ENCODE assay signal across 1 cellular context in the genomic region with DNA sequence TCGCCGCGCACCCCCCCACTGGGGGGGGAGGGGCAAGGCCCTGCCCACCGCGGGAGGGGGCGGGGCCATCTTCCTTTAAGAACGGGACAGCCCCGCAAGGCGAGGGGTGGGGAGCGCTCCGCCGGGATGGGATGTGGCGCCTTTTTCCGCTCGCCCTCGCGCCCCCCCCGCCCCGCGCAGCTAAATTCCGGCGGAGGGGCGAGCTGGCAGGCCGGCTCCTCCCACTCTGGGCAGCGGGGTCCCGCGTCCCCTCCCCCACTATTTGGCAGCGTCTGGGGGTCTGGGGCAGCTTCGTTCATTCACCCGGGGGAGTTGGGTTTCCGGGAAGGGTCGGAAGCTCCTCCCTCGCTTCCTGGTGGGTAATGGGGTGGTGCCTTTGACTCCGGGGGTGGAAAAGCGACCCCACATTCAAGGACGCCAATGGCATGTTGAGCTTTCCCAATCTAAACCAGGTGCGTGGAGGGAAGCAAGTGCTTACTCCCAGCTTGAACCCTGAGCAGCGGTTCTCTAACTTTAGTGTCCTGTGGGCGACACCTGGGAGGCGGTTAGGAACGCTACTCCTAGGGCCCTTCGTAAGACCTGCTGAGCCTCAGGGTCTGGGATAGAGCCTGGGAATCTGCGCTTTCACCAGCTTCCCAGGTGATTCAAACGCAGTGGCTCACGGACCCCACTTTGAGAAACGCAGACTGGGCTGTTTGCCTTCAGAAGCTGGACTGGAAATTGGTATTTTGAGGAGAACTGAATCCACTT.
A peak's percentile ranks its signal among the peaks of the same experiment; 100 is the strongest.
TF ChIP-seq lines count a peak whose summit lies in the region.

No MANE protein-coding gene starts in this region.

TF ChIP-seq in HepG2, 621 proteins besides CTCF, POLR2A, EP300 and RAD21 (continues in another document):
- TF ChIP-seq ZNF678 (CRISPR knock-in tag; IDR thresholded peaks at IDR 0.05) (no peak; the same call in 1 of the 2 replicates), GFI1 (CRISPR knock-in tag; IDR thresholded peaks at IDR 0.05; ENCODE audit: borderline replicate concordance) (peak; percentile 64; the same call in 1 of the 2 replicates), PRPF4 (IDR thresholded peaks at IDR 0.05; ENCODE audit: low read depth, low read length, poor library complexity, severe bottlenecking) (no peak), IKZF1 (IDR thresholded peaks at IDR 0.05) (no peak), ZNF605 (CRISPR knock-in tag; IDR thresholded peaks at IDR 0.05) (peak; percentile 93), KDM4B (CRISPR knock-in tag; IDR thresholded peaks at IDR 0.05) (0 out of 2 replicates have a peak, but pooled peaks have one; percentile 56), ZNF83 (CRISPR knock-in tag; IDR thresholded peaks at IDR 0.05; ENCODE audit: borderline replicate concordance) (0 out of 2 replicates have a peak, but pooled peaks have one; percentile 36), ZNF670 (CRISPR knock-in tag; IDR thresholded peaks at IDR 0.05; ENCODE audit: borderline replicate concordance) (peak; percentile 85; the same call in 1 of the 2 replicates), HDAC2 (CRISPR knock-in tag; IDR thresholded peaks at IDR 0.05) (peak; percentile 75), ZNF33B (CRISPR knock-in tag; IDR thresholded peaks at IDR 0.05) (peak; percentile 77), ZFP36 (IDR thresholded peaks at IDR 0.05; ENCODE audit: borderline replicate concordance, low read depth, low read length, partially characterized antibody) (no peak), BRD4 (CRISPR knock-in tag; IDR thresholded peaks at IDR 0.05) (peak; percentile 22), TEAD2 (CRISPR knock-in tag; IDR thresholded peaks at IDR 0.05) (no peak), ZNF121 (CRISPR knock-in tag; IDR thresholded peaks at IDR 0.05) (peak; percentile 65), ZKSCAN1 (IDR thresholded peaks at IDR 0.05; ENCODE audit: low read length) (no peak), ARHGAP35 (CRISPR knock-in tag; IDR thresholded peaks at IDR 0.05; ENCODE audit: borderline replicate concordance) (0 out of 2 replicates have a peak, but pooled peaks have one; percentile 45), ZNF44 (CRISPR knock-in tag; IDR thresholded peaks at IDR 0.05) (peak; percentile 88; the same call in 1 of the 2 replicates), HMG20B (CRISPR knock-in tag; conservative IDR thresholded peaks at IDR 0.05) (no peak; the same call in 1 of the 2 replicates), RBFOX2 (IDR thresholded peaks at IDR 0.05; ENCODE audit: low read depth, low read length) (peak; percentile 39; the same call in 1 of the 2 replicates), SP1 (IDR thresholded peaks at IDR 0.05) (no peak), SP1 (CRISPR knock-in tag; IDR thresholded peaks at IDR 0.05) (peak; percentile 44), KLF13 (CRISPR knock-in tag; IDR thresholded peaks at IDR 0.05) (0 out of 2 replicates have a peak, but pooled peaks have one; percentile 73), HNRNPH1 (optimal IDR thresholded peaks at IDR 0.05; ENCODE audit: low read depth, low read length) (no peak), ZNF7 (CRISPR knock-in tag; IDR thresholded peaks at IDR 0.05) (no peak), SETDB1 (CRISPR knock-in tag; IDR thresholded peaks at IDR 0.05; ENCODE audit: borderline replicate concordance) (no peak), FOXK2 (IDR thresholded peaks at IDR 0.05) (no peak)
- TF ChIP-seq, protein P1, sequence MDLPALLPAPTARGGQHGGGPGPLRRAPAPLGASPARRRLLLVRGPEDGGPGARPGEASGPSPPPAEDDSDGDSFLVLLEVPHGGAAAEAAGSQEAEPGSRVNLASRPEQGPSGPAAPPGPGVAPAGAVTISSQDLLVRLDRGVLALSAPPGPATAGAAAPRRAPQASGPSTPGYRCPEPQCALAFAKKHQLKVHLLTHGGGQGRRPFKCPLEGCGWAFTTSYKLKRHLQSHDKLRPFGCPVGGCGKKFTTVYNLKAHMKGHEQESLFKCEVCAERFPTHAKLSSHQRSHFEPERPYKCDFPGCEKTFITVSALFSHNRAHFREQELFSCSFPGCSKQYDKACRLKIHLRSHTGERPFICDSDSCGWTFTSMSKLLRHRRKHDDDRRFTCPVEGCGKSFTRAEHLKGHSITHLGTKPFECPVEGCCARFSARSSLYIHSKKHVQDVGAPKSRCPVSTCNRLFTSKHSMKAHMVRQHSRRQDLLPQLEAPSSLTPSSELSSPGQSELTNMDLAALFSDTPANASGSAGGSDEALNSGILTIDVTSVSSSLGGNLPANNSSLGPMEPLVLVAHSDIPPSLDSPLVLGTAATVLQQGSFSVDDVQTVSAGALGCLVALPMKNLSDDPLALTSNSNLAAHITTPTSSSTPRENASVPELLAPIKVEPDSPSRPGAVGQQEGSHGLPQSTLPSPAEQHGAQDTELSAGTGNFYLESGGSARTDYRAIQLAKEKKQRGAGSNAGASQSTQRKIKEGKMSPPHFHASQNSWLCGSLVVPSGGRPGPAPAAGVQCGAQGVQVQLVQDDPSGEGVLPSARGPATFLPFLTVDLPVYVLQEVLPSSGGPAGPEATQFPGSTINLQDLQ (CRISPR knock-in tag; IDR thresholded peaks at IDR 0.05), result no peak
- TF ChIP-seq, protein P2, sequence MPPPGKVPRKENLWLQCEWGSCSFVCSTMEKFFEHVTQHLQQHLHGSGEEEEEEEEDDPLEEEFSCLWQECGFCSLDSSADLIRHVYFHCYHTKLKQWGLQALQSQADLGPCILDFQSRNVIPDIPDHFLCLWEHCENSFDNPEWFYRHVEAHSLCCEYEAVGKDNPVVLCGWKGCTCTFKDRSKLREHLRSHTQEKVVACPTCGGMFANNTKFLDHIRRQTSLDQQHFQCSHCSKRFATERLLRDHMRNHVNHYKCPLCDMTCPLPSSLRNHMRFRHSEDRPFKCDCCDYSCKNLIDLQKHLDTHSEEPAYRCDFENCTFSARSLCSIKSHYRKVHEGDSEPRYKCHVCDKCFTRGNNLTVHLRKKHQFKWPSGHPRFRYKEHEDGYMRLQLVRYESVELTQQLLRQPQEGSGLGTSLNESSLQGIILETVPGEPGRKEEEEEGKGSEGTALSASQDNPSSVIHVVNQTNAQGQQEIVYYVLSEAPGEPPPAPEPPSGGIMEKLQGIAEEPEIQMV (CRISPR knock-in tag; IDR thresholded peaks at IDR 0.05; ENCODE audit: low read depth), result no peak
- TF ChIP-seq, protein P3, sequence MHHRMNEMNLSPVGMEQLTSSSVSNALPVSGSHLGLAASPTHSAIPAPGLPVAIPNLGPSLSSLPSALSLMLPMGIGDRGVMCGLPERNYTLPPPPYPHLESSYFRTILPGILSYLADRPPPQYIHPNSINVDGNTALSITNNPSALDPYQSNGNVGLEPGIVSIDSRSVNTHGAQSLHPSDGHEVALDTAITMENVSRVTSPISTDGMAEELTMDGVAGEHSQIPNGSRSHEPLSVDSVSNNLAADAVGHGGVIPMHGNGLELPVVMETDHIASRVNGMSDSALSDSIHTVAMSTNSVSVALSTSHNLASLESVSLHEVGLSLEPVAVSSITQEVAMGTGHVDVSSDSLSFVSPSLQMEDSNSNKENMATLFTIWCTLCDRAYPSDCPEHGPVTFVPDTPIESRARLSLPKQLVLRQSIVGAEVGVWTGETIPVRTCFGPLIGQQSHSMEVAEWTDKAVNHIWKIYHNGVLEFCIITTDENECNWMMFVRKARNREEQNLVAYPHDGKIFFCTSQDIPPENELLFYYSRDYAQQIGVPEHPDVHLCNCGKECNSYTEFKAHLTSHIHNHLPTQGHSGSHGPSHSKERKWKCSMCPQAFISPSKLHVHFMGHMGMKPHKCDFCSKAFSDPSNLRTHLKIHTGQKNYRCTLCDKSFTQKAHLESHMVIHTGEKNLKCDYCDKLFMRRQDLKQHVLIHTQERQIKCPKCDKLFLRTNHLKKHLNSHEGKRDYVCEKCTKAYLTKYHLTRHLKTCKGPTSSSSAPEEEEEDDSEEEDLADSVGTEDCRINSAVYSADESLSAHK (CRISPR knock-in tag; IDR thresholded peaks at IDR 0.05; ENCODE audit: borderline replicate concordance), result no peak
- TF ChIP-seq, protein P4, sequence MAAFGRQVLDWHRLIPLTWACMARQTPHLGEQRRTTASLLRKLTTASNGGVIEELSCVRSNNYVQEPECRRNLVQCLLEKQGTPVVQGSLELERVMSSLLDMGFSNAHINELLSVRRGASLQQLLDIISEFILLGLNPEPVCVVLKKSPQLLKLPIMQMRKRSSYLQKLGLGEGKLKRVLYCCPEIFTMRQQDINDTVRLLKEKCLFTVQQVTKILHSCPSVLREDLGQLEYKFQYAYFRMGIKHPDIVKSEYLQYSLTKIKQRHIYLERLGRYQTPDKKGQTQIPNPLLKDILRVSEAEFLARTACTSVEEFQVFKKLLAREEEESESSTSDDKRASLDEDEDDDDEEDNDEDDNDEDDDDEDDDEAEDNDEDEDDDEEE (CRISPR knock-in tag; IDR thresholded peaks at IDR 0.05), result peak; percentile 56
- TF ChIP-seq, protein P5, sequence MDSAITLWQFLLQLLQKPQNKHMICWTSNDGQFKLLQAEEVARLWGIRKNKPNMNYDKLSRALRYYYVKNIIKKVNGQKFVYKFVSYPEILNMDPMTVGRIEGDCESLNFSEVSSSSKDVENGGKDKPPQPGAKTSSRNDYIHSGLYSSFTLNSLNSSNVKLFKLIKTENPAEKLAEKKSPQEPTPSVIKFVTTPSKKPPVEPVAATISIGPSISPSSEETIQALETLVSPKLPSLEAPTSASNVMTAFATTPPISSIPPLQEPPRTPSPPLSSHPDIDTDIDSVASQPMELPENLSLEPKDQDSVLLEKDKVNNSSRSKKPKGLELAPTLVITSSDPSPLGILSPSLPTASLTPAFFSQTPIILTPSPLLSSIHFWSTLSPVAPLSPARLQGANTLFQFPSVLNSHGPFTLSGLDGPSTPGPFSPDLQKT (CRISPR knock-in tag; IDR thresholded peaks at IDR 0.05; ENCODE audit: borderline replicate concordance), result no peak
- TF ChIP-seq, protein P6, sequence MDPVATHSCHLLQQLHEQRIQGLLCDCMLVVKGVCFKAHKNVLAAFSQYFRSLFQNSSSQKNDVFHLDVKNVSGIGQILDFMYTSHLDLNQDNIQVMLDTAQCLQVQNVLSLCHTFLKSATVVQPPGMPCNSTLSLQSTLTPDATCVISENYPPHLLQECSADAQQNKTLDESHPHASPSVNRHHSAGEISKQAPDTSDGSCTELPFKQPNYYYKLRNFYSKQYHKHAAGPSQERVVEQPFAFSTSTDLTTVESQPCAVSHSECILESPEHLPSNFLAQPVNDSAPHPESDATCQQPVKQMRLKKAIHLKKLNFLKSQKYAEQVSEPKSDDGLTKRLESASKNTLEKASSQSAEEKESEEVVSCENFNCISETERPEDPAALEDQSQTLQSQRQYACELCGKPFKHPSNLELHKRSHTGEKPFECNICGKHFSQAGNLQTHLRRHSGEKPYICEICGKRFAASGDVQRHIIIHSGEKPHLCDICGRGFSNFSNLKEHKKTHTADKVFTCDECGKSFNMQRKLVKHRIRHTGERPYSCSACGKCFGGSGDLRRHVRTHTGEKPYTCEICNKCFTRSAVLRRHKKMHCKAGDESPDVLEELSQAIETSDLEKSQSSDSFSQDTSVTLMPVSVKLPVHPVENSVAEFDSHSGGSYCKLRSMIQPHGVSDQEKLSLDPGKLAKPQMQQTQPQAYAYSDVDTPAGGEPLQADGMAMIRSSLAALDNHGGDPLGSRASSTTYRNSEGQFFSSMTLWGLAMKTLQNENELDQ (CRISPR knock-in tag; IDR thresholded peaks at IDR 0.05; ENCODE audit: borderline replicate concordance), result peak; percentile 83; the same call in 1 of the 2 replicates
- TF ChIP-seq, protein P7, sequence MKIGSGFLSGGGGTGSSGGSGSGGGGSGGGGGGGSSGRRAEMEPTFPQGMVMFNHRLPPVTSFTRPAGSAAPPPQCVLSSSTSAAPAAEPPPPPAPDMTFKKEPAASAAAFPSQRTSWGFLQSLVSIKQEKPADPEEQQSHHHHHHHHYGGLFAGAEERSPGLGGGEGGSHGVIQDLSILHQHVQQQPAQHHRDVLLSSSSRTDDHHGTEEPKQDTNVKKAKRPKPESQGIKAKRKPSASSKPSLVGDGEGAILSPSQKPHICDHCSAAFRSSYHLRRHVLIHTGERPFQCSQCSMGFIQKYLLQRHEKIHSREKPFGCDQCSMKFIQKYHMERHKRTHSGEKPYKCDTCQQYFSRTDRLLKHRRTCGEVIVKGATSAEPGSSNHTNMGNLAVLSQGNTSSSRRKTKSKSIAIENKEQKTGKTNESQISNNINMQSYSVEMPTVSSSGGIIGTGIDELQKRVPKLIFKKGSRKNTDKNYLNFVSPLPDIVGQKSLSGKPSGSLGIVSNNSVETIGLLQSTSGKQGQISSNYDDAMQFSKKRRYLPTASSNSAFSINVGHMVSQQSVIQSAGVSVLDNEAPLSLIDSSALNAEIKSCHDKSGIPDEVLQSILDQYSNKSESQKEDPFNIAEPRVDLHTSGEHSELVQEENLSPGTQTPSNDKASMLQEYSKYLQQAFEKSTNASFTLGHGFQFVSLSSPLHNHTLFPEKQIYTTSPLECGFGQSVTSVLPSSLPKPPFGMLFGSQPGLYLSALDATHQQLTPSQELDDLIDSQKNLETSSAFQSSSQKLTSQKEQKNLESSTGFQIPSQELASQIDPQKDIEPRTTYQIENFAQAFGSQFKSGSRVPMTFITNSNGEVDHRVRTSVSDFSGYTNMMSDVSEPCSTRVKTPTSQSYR (CRISPR knock-in tag; IDR thresholded peaks at IDR 0.05; ENCODE audit: borderline replicate concordance), result no peak; the same call in none of the 2 replicates
- TF ChIP-seq, protein P8, sequence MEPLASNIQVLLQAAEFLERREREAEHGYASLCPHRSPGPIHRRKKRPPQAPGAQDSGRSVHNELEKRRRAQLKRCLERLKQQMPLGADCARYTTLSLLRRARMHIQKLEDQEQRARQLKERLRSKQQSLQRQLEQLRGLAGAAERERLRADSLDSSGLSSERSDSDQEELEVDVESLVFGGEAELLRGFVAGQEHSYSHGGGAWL (CRISPR knock-in tag; IDR thresholded peaks at IDR 0.05), result 0 out of 2 replicates have a peak, but pooled peaks have one; percentile 42
- TF ChIP-seq, protein P9, sequence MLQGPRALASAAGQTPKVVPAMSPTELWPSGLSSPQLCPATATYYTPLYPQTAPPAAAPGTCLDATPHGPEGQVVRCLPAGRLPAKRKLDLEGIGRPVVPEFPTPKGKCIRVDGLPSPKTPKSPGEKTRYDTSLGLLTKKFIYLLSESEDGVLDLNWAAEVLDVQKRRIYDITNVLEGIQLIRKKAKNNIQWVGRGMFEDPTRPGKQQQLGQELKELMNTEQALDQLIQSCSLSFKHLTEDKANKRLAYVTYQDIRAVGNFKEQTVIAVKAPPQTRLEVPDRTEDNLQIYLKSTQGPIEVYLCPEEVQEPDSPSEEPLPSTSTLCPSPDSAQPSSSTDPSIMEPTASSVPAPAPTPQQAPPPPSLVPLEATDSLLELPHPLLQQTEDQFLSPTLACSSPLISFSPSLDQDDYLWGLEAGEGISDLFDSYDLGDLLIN (CRISPR knock-in tag; IDR thresholded peaks at IDR 0.05; ENCODE audit: borderline replicate concordance), result peak; percentile 90; the same call in 1 of the 2 replicates
- TF ChIP-seq, protein P10, sequence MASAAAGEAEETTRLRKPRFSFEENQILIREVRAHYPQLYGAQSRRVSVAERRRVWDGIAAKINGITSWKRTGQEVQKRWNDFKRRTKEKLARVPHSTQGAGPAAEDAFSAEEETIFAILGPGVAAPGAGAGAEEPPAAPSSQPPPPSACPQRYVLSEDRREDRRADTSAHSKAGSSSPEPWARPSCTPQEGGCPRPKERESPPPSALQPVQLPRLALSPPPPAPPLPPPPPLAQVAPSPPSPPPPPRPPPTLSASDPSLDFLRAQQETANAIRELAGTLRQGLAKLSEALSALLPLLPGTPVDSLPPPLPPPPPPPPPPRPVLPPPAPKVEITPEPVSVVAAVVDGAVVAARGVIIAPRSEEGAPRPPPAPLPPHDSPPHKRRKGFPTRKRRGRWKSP (CRISPR knock-in tag; IDR thresholded peaks at IDR 0.05), result peak; percentile 55
